In the genomic region with DNA sequence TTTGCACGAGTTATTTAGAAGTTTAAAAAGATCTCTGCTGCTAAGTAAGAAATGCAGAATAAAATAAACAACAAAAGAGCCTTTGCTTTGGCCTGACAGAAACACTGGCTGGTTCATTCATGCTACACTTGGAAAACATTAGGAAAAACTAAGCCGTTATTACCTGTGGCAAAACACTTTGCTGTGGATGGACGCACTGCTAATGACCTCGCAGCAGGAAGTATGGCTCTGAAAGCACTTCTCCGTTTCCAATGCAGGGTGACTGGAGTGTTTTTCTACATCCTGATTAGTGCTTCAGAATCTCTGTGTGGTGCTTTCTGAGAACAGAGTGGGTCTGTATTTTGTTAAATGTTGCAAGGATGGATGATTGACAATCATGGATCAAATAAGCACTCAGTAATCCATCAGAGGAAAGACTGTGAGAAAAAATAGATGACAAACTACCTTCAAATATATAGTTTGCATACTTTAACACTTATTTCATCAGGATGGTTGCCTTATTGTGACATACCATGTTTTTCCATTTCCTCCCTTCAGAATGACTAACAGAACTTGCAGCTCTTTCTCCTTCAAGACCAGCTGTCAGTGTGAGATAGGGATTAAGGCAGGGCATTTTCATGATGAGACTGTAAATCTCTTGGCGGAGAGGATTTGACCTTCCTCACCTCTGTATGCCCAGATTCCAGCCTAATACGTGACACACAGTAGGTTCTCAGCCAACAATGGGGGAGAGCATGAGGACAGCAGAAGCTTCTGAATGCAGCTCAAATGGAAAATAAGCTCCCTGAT, we compare ENCODE assay signal across 1 cellular context.
TF ChIP-seq lines count a peak whose summit lies in the region.

No MANE protein-coding gene starts in this region.

TF ChIP-seq in GM12878, 131 proteins besides CTCF, POLR2A, EP300 and RAD21:
- TF ChIP-seq, protein P1, sequence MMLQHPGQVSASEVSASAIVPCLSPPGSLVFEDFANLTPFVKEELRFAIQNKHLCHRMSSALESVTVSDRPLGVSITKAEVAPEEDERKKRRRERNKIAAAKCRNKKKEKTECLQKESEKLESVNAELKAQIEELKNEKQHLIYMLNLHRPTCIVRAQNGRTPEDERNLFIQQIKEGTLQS (IDR thresholded peaks at IDR 0.05; ENCODE audit: borderline replicate concordance, extremely low read depth, low read depth, low read length): no peak
- TF ChIP-seq DPF2 (IDR thresholded peaks at IDR 0.05): 0 out of 2 replicates have a peak, but pooled peaks have one; percentile 28
TF ChIP-seq in GM12878: peak in this region for 1.
